In the genomic region with DNA sequence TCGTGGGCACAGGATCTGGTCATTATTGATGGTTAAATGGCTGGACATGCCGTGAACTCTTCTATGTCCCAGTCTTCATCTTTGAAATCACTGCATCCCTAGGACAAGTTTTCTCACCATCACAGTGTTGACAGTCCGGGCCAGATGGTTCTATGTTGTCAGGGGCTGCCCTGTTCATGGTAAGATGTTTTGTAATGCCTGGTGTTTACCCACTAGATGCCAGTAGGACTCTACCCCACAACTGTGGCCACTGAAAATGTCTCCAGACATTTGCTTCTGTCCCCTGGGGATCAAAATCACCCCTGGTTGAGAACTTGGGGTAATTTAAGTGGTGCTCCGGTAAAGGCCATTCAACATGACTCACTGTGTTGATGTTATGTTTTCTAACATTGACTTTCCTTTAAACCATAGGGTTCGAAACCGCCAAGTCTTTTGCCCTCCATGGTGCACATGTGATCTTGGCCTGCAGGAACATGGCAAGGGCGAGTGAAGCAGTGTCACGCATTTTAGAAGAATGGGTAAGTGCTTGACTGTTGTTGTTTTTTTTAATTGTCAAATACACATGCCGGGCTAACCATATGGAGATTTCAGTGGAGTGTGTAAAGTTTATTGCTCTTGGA, we compare ENCODE assay signal across 1 cellular context.
TF ChIP-seq lines count a peak whose summit lies in the region.

No MANE protein-coding gene starts in this region.

TF ChIP-seq in HepG2, 621 proteins besides CTCF, POLR2A, EP300 and RAD21 (continued from another document):
- no peak for TF ChIP-seq ATAD3A (CRISPR knock-in tag; IDR thresholded peaks at IDR 0.05)
- TF ChIP-seq, protein P1, sequence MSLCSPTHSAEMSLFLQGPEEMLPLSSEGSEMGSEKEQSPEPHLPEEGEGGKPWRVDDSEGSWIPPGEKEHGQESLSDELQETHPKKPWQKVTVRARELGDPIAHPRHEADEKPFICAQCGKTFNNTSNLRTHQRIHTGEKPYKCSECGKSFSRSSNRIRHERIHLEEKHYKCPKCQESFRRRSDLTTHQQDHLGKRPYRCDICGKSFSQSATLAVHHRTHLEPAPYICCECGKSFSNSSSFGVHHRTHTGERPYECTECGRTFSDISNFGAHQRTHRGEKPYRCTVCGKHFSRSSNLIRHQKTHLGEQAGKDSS (CRISPR knock-in tag; IDR thresholded peaks at IDR 0.05; ENCODE audit: borderline replicate concordance, low read depth): no peak
- no peak for TF ChIP-seq RORA (CRISPR knock-in tag; IDR thresholded peaks at IDR 0.05)
- TF ChIP-seq GPN1 (CRISPR knock-in tag; IDR thresholded peaks at IDR 0.05; ENCODE audit: borderline replicate concordance): no peak
- no peak for TF ChIP-seq U2AF2 (IDR thresholded peaks at IDR 0.05; ENCODE audit: low read depth, low read length)
- TF ChIP-seq CBX5 (CRISPR knock-in tag; IDR thresholded peaks at IDR 0.05; ENCODE audit: borderline replicate concordance): no peak
- TF ChIP-seq, protein P2, sequence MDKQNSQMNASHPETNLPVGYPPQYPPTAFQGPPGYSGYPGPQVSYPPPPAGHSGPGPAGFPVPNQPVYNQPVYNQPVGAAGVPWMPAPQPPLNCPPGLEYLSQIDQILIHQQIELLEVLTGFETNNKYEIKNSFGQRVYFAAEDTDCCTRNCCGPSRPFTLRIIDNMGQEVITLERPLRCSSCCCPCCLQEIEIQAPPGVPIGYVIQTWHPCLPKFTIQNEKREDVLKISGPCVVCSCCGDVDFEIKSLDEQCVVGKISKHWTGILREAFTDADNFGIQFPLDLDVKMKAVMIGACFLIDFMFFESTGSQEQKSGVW (CRISPR knock-in tag; IDR thresholded peaks at IDR 0.05; ENCODE audit: borderline replicate concordance): no peak
- TF ChIP-seq TCF12 (IDR thresholded peaks at IDR 0.05): no peak
- TF ChIP-seq TCF12 (CRISPR knock-in tag; IDR thresholded peaks at IDR 0.05): no peak
